18 cellular contexts compared by ENCODE assay signal in the genomic region with DNA sequence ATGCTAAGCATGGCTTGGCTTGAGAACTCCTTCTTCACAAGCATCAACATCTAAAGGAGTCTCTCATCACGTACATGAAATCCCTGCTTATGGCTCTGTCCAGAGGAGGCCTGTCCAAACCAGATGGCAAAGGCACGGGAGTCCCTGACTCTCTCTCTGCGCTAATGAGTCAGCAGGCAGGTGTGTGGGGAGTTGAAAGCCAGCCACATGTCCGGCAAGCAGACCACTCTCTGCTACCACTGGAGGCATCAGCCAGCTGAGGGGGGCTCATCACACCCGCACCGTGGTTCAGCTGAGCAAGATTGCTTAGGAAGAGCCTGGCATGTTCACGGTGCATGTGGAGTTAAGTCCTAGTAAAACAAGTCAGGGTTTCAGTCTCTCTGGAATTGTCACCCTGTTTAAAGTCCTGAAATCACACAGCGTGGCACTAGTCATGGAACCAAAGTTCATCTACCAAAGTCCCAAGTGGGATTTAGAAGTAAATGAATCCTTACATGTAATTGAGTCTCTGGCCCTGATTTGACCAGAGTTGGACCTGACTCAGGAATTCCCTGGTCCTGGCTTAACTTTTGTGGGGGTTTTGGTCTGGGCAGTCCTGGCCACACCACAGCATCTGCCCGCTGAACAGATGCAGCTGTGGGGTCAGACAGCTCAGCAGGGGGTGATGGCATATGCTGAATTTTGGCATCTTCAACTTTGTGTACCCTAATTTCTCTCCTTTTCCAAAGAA.
DNase-seq lines count a peak whose midpoint lies in the region; TF ChIP-seq lines count a peak whose summit lies in the region.
"Had no signal": no experiment of that assay in that cellular context is flagged by ENCODE, and none has a peak within 500 bp of the region (broad histone marks: within the 10 kb centered on the region; RNA-seq: fewer than 3 reads in every experiment).

No MANE protein-coding gene starts in this region.

- TF ChIP-seq EP300 in ovary (IDR thresholded peaks at IDR 0.05) = no peak

- intact Hi-C loops in ovary (cut with DNase I) = no loop called here

- TF ChIP-seq CTCF in nephron (IDR thresholded peaks at IDR 0.05; ENCODE audit: unreplicated experiment in 3 of 3) = no peak
- no peak for TF ChIP-seq CTCF in ovary (IDR thresholded peaks at IDR 0.05)

- no peaks in the 10 kb centered on the region for H3K9me3 ChIP-seq in BLaER1 treated with 17β-estradiol and CSF1 and Interleukin-3, amounts not matched to agents 10 nM and 100 nM (replicated peaks in 1 of 11)
- no peaks in the 10 kb centered on the region for H3K9me3 ChIP-seq in ovary

- H3K27ac Mint-ChIP-seq in nephron = peak overlapping the region; percentile 13 to 81 (median 72)
- H3K27ac Mint-ChIP-seq: CD4-positive, CD25-positive, alpha-beta regulatory T cell had no signal

- no peak overlapping the region for H3K9ac ChIP-seq in BLaER1 treated with 17β-estradiol and CSF1 and Interleukin-3, amounts not matched to agents 10 nM and 100 nM

- peak overlapping the region in 6 of 11 experiments; percentile 2 to 46 (median 32); a peak in 8 of 22 replicates for H3K4me2 ChIP-seq in BLaER1 treated with 17β-estradiol and CSF1 and Interleukin-3, amounts not matched to agents 10 nM and 100 nM

- H3K27ac ChIP-seq in BLaER1 treated with 17β-estradiol and CSF1 and Interleukin-3, amounts not matched to agents 10 nM and 100 nM = no peak overlapping the region
- H3K27ac ChIP-seq in ovary = no peak overlapping the region

- H3K4me1 ChIP-seq in BLaER1 treated with 17β-estradiol and CSF1 and Interleukin-3, amounts not matched to agents 10 nM and 100 nM = peaks cover 0 to 12% (median 9%) of the 10 kb centered on the region in 10 experiments; a peak in 8 of 20 replicates
- peaks cover 2% of the 10 kb centered on the region for H3K4me1 ChIP-seq in ovary (ENCODE audit: insufficient read depth)

- TF ChIP-seq POLR2A in ovary (IDR thresholded peaks at IDR 0.05) = no peak

- DNase-seq in LHCN-M2 (ENCODE audit: low read depth) (peak; percentile 42), NCI-H524 treated with DMSO at 0.1 percent for 48 hours (lab: John Stamatoyannopoulos, UW) (peak; percentile 40), ovary (no peak), HPDE6-E6E7 (ENCODE audit: extremely low spot score) (no peak)
- no peak for DNase-seq in activated effector memory CD4-positive, alpha-beta T cell treated with anti-CD3 and anti-CD28 coated beads, Interleukin-2, amount 50 U/mL, for 16 hours
- DNase-seq: ACHN; AML-193; CD4-positive, CD25-positive, alpha-beta regulatory T cell; EL; GOT3; KBM-7; NCI-H1105; NCI-H187; NCI-H446; PC-3; SW 1271 had no signal

- no peaks in the 10 kb centered on the region for H3K27me3 ChIP-seq in BLaER1 treated with 17β-estradiol and CSF1 and Interleukin-3, amounts not matched to agents 10 nM and 100 nM
- no peaks in the 10 kb centered on the region for H3K27me3 ChIP-seq in ovary

- H3K9me3 Mint-ChIP-seq in nephron = no peaks in the 10 kb centered on the region

- H3K36me3 Mint-ChIP-seq in nephron (ENCODE audit: low read depth) = no peaks in the 10 kb centered on the region
- H3K36me3 Mint-ChIP-seq: CD4-positive, CD25-positive, alpha-beta regulatory T cell had no signal

- H3K4me3 ChIP-seq in BLaER1 treated with 17β-estradiol and CSF1 and Interleukin-3, amounts not matched to agents 10 nM and 100 nM = no peak overlapping the region
- no peak overlapping the region for H3K4me3 ChIP-seq in ovary

- peaks cover 4% of the 10 kb centered on the region for H3K27me3 Mint-ChIP-seq in nephron (ENCODE audit: low read depth)
- H3K27me3 Mint-ChIP-seq: CD4-positive, CD25-positive, alpha-beta regulatory T cell had no signal

- H3K4me3 Mint-ChIP-seq in nephron = peak overlapping the region in 1 of 3 experiments; percentile 36
- H3K4me3 Mint-ChIP-seq: CD4-positive, CD25-positive, alpha-beta regulatory T cell had no signal

- H4K20me1 ChIP-seq in BLaER1 treated with 17β-estradiol and CSF1 and Interleukin-3, amounts not matched to agents 10 nM and 100 nM = no peaks in the 10 kb centered on the region

- H3K36me3 ChIP-seq in BLaER1 treated with 17β-estradiol and CSF1 and Interleukin-3, amounts not matched to agents 10 nM and 100 nM = no peaks in the 10 kb centered on the region
- H3K36me3 ChIP-seq in ovary = no peaks in the 10 kb centered on the region

- H3K4me1 Mint-ChIP-seq in nephron = peaks cover 64% of the 10 kb centered on the region
- H3K4me1 Mint-ChIP-seq: CD4-positive, CD25-positive, alpha-beta regulatory T cell had no signal

- WGBS in ovary, 3 donors = 75 to 90% (median 77%) methylated on average over 9 of the region's 9 CpGs

Comparison
In these comparisons a context has a peak if more than half of its experiments do, and no peak if none do; other contexts are left out.
1. DNase-seq: peak in LHCN-M2 (single experiment) and NCI-H524 treated with DMSO at 0.1 percent for 48 hours (single experiment); none in ovary (0 of 5), activated effector memory CD4-positive, alpha-beta T cell treated with anti-CD3 and anti-CD28 coated beads, Interleukin-2, amount 50 U/mL, for 16 hours (single experiment) and HPDE6-E6E7 (single experiment).